Comparison of ENCODE assay signal across 16 cellular contexts in genomic region chr7:150909192-150909591, GRCh38. TPM values are rescaled to one million over a fixed set of nuclear protein-coding genes. Genes with fewer than 3 reads are reported as not detected.
DNase-seq lines count a peak whose midpoint lies in the region; ATAC-seq and TF ChIP-seq lines count a peak whose summit lies in the region.
"Had no signal": no experiment of that assay in that cellular context is flagged by ENCODE, and none has a peak within 500 bp of the region (broad histone marks: within the 10 kb centered on the region; RNA-seq: fewer than 3 reads in every experiment).

No MANE protein-coding gene starts in this region.

- CTCF ChIA-PET in CD8-positive, alpha-beta T cell (lab: Charles Lee) = interaction anchor here (0.7 to 3.6 kb wide), 6 partner anchors 11 to 552 kb away, joined by 3 to 32 read pairs (median 3); no protein-coding TSS in a partner anchor
- CTCF ChIA-PET in activated CD8-positive, alpha-beta T cell treated with anti-CD3 and anti-CD28 coated beads for 36 hours (lab: Charles Lee) = interaction anchor here (0.8 to 2.4 kb wide), 6 partner anchors 11 to 186 kb away, joined by 3 to 24 read pairs (median 4); no protein-coding TSS in a partner anchor
- CTCF ChIA-PET in GM10248 (lab: Yijun Ruan, JAX) = interaction anchor here (4.1 kb wide), 1 partner anchor 11 kb away, joined by 25 read pairs; no protein-coding TSS in a partner anchor

- intact Hi-C loops in CD8-positive, alpha-beta T cell (cut with DNase I, micrococcal nuclease) = no loop called here
- intact Hi-C loops in activated CD8-positive, alpha-beta T cell treated with anti-CD3 and anti-CD28 coated beads for 36 hours (cut with micrococcal nuclease) = no loop called here

- no peaks in the 10 kb centered on the region for H3K36me3 Mint-ChIP-seq in CD8-positive, alpha-beta T cell
- no peaks in the 10 kb centered on the region for H3K36me3 Mint-ChIP-seq in activated CD8-positive, alpha-beta T cell treated with anti-CD3 and anti-CD28 coated beads for 36 hours (ENCODE audit: low read depth)
- no peaks in the 10 kb centered on the region for H3K36me3 Mint-ChIP-seq in memory B cell
- H3K36me3 Mint-ChIP-seq: WTC11 had no signal

- POLR2A ChIA-PET in CD8-positive, alpha-beta T cell (lab: Charles Lee) = interaction anchor here (0.9 to 1.3 kb wide), 4 partner anchors 9 to 22 kb away, joined by 3 to 7 read pairs (median 3); no protein-coding TSS in a partner anchor
- POLR2A ChIA-PET in activated CD8-positive, alpha-beta T cell treated with anti-CD3 and anti-CD28 coated beads for 36 hours (lab: Charles Lee) = interaction anchor here (0.7 to 0.9 kb wide), 4 partner anchors 50 to 141 kb away, joined by 3 read pairs; no protein-coding TSS in a partner anchor
- POLR2A ChIA-PET in GM10248 (lab: Yijun Ruan, JAX) = no interaction called here

- H3K4me3 ChIP-seq in CD8-positive, alpha-beta T cell (ENCODE audit: low read depth, low read length) = no peak overlapping the region
- H3K4me3 ChIP-seq: GM23338 had no signal

- H3K4me1 Mint-ChIP-seq in CD8-positive, alpha-beta T cell (ENCODE audit: low read depth) = peaks cover 14% of the 10 kb centered on the region
- H3K4me1 Mint-ChIP-seq in activated CD8-positive, alpha-beta T cell treated with anti-CD3 and anti-CD28 coated beads for 36 hours (ENCODE audit: low read depth) = peaks cover 8% of the 10 kb centered on the region
- peaks cover 15% of the 10 kb centered on the region for H3K4me1 Mint-ChIP-seq in memory B cell

- H3K27me3 Mint-ChIP-seq in CD8-positive, alpha-beta T cell (ENCODE audit: low read depth) = peaks cover 4% of the 10 kb centered on the region
- H3K27me3 Mint-ChIP-seq in activated CD8-positive, alpha-beta T cell treated with anti-CD3 and anti-CD28 coated beads for 36 hours = peaks cover 16% of the 10 kb centered on the region
- H3K27me3 Mint-ChIP-seq in memory B cell = peaks cover 21% of the 10 kb centered on the region

- H3K9me3 Mint-ChIP-seq in CD8-positive, alpha-beta T cell = no peaks in the 10 kb centered on the region
- no peaks in the 10 kb centered on the region for H3K9me3 Mint-ChIP-seq in activated CD8-positive, alpha-beta T cell treated with anti-CD3 and anti-CD28 coated beads for 36 hours
- peaks cover 3% of the 10 kb centered on the region for H3K9me3 Mint-ChIP-seq in memory B cell
- H3K9me3 Mint-ChIP-seq: WTC11 had no signal

- H3K27me3 ChIP-seq in CD8-positive, alpha-beta T cell (ENCODE audit: insufficient read depth, low read length) = no peaks in the 10 kb centered on the region

- no peak overlapping the region for H3K27ac Mint-ChIP-seq in CD8-positive, alpha-beta T cell
- no peak overlapping the region for H3K27ac Mint-ChIP-seq in activated CD8-positive, alpha-beta T cell treated with anti-CD3 and anti-CD28 coated beads for 36 hours
- H3K27ac Mint-ChIP-seq in memory B cell = peak overlapping the region; percentile 36
- H3K27ac Mint-ChIP-seq: GM23338, WTC11 had no signal

- H3K9me3 ChIP-seq in CD8-positive, alpha-beta T cell (ENCODE audit: low read length) = no peaks in the 10 kb centered on the region

- DNase-seq in CD8-positive, alpha-beta T cell = peak; percentile 16 to 71 (median 42)
- DNase-seq in HT1080 (ENCODE audit: low read depth) (peak; percentile 17), memory B cell (ENCODE audit: low spot score in 2 of 2) (no peak), GM10248 (ENCODE audit: extremely low spot score) (no peak), mucosa of gallbladder (ENCODE audit: low spot score) (no peak), kidney tubule cell (ENCODE audit: low spot score) (no peak)
- peak; percentile 69 for DNase-seq in activated CD8-positive, alpha-beta T cell treated with anti-CD3 and anti-CD28 coated beads for 36 hours
- DNase-seq: cerebellar nuclear complex, Karpas-422, NCI-H2029 treated with DMSO at 0.1 percent for 48 hours had no signal

- no peaks in the 10 kb centered on the region for H3K36me3 ChIP-seq in CD8-positive, alpha-beta T cell (ENCODE audit: insufficient read depth, low read length)

- ATAC-seq in CD8-positive, alpha-beta T cell = peak; percentile 81
- ATAC-seq in activated CD8-positive, alpha-beta T cell treated with anti-CD3 and anti-CD28 coated beads for 36 hours = peak; percentile 83
- peak; percentile 42 for ATAC-seq in memory B cell (ENCODE audit: low read depth)
- no peak for ATAC-seq in HG03159 (IDR thresholded peaks at IDR 0.05; ENCODE audit: unreplicated experiment)
- ATAC-seq: esophagus mucosa, GM23338, WTC11 had no signal

- H3K27ac ChIP-seq in CD8-positive, alpha-beta T cell (ENCODE audit: low read depth, low read length) = no peak overlapping the region

- TF ChIP-seq CTCF in CD8-positive, alpha-beta T cell (IDR thresholded peaks at IDR 0.05) = no peak
- no peak for TF ChIP-seq CTCF in activated CD8-positive, alpha-beta T cell treated with anti-CD3 and anti-CD28 coated beads for 36 hours (IDR thresholded peaks at IDR 0.05)
- TF ChIP-seq CTCF in GM10248 (IDR thresholded peaks at IDR 0.05; ENCODE audit: control extremely low read depth, extremely low read depth, low read depth, missing control alignments) = no peak

- H3K4me1 ChIP-seq in CD8-positive, alpha-beta T cell (ENCODE audit: insufficient read depth, low read length) = peaks cover 12% of the 10 kb centered on the region

- H3K4me3 Mint-ChIP-seq in CD8-positive, alpha-beta T cell = peak overlapping the region; percentile 26
- no peak overlapping the region for H3K4me3 Mint-ChIP-seq in activated CD8-positive, alpha-beta T cell treated with anti-CD3 and anti-CD28 coated beads for 36 hours
- H3K4me3 Mint-ChIP-seq in memory B cell = no peak overlapping the region
- H3K4me3 Mint-ChIP-seq: GM23338, WTC11 had no signal

RNA-seq across cellular contexts. Expression of gene AOC1, which starts 56.9 kb away (rescaled TPM):
- not detected for total RNA-seq in CD8-positive, alpha-beta T cell
- not detected in 2 replicates for total RNA-seq in HT1080 (2014; rRNA removed; shearing (Covaris generic))
- not detected in 2 replicates for polyA plus RNA-seq in HT1080 (2015; cell fraction: cytosol; rRNA removed)
- polyA plus RNA-seq in HT1080 (2015; cell fraction: nucleus; rRNA removed) = not detected in 2 replicates
- not detected for total RNA-seq in activated CD8-positive, alpha-beta T cell treated with anti-CD3 and anti-CD28 coated beads for 36 hours
- total RNA-seq in mucosa of gallbladder = 8.4 TPM
- total RNA-seq: GM23338, temporal lobe had no signal
- polyA plus RNA-seq: BJ, GM23338 had no signal

Comparison
In these comparisons a context has a peak if more than half of its experiments do, and no peak if none do; other contexts are left out.
1. DNase-seq: peak in CD8-positive, alpha-beta T cell (7 of 7), HT1080 (single experiment) and activated CD8-positive, alpha-beta T cell treated with anti-CD3 and anti-CD28 coated beads for 36 hours (single experiment); none in memory B cell (0 of 2), GM10248 (single experiment), mucosa of gallbladder (single experiment) and kidney tubule cell (single experiment).